8 cellular contexts compared by ENCODE assay signal in genomic region chr12:75390899-75391538, GRCh38. TPM values are rescaled to one million over a fixed set of nuclear protein-coding genes. Genes with fewer than 3 reads are reported as not detected.
DNase-seq lines count a peak whose midpoint lies in the region; ATAC-seq and TF ChIP-seq lines count a peak whose summit lies in the region.

TSS of gene GLIPR1L2 (plus strand) at chr12:75391089. CDS start at chr12:75391117, 28 bp downstream.

- H3K27me3 Mint-ChIP-seq in activated CD4-positive, alpha-beta memory T cell treated with anti-CD3 and anti-CD28 coated beads for 36 hours: no peaks in the 10 kb centered on the region

- H3K4me1 Mint-ChIP-seq in activated CD4-positive, alpha-beta memory T cell treated with anti-CD3 and anti-CD28 coated beads for 36 hours (ENCODE audit: low read depth): peaks cover 40% of the 10 kb centered on the region

- H3K27ac ChIP-seq in C4-2B (peak within 1 kb of the TSS; percentile 76), dorsolateral prefrontal cortex (peak within 1 kb of the TSS; percentile 70 to 98 (median 92)), right lobe of liver (peak within 1 kb of the TSS; percentile 89 to 91 (median 89))

- peak; percentile 99 for ATAC-seq in GM19324 (IDR thresholded peaks at IDR 0.05; ENCODE audit: low FRiP score, unreplicated experiment)
- peak; percentile 95 for ATAC-seq in HG03469 (IDR thresholded peaks at IDR 0.05; ENCODE audit: unreplicated experiment)
- ATAC-seq in right lobe of liver: peak; percentile 99 to 100 (median 99)

- H3K4me3 ChIP-seq in dorsolateral prefrontal cortex (peak within 1 kb of the TSS; percentile 51 to 86 (median 75)), right lobe of liver (peak within 1 kb of the TSS; percentile 47 to 68 (median 61))

- CTCF ChIA-PET in activated CD4-positive, alpha-beta memory T cell treated with anti-CD3 and anti-CD28 coated beads for 36 hours (lab: Charles Lee): interaction anchor here (0.6 to 2.5 kb wide), 25 partner anchors 11 to 1079 kb away, joined by 3 to 22 read pairs (median 4); partner anchors contain the start of genes GLIPR1, GLIPR1L1 and PHLDA1

- POLR2A ChIA-PET in activated CD4-positive, alpha-beta memory T cell treated with anti-CD3 and anti-CD28 coated beads for 36 hours (lab: Charles Lee): interaction anchor here (0.6 to 1.6 kb wide), 7 partner anchors 87 to 694 kb away, joined by 3 to 5 read pairs (median 4); partner anchors contain the start of genes NAP1L1 and PHLDA1

- H3K9me3 ChIP-seq in right lobe of liver: no peaks in the 10 kb centered on the region

- H3K36me3 ChIP-seq in right lobe of liver: no peaks in the 10 kb centered on the region

- peak within 1 kb of the TSS; percentile 86 for H3K4me3 Mint-ChIP-seq in activated CD4-positive, alpha-beta memory T cell treated with anti-CD3 and anti-CD28 coated beads for 36 hours

- H3K9me3 Mint-ChIP-seq in activated CD4-positive, alpha-beta memory T cell treated with anti-CD3 and anti-CD28 coated beads for 36 hours: peaks cover 4% of the 10 kb centered on the region

- intact Hi-C loops in activated CD4-positive, alpha-beta memory T cell treated with anti-CD3 and anti-CD28 coated beads for 36 hours (cut with micrococcal nuclease): loop anchor here (1.0 to 5.0 kb wide), 8 partner anchors 45 to 854 kb away; partner anchors contain the start of genes ATXN7L3B, GLIPR1, GLIPR1L1 and KRR1
- intact Hi-C loops in dorsolateral prefrontal cortex (cut with DNase I) (loop anchor here (1.0 to 10.0 kb wide), 4 partner anchors 56 to 644 kb away; partner anchors contain the start of genes GLIPR1L1 (in 2 of the 2), GLIPR1 (in 1 of the 2) and PHLDA1 (in 1 of the 2)), right lobe of liver (cut with DNase I) (no loop called here)

- TF ChIP-seq CTCF in C4-2B (conservative IDR thresholded peaks at IDR 0.05): peak; percentile 91
- TF ChIP-seq CTCF in dorsolateral prefrontal cortex (IDR thresholded peaks at IDR 0.05 in 54 of 56, conservative IDR thresholded peaks at IDR 0.05 in 2 of 56; ENCODE audit: low read depth in 1 of 56, partially characterized antibody in 56 of 56): peak; percentile 67 to 95 (median 84)
- TF ChIP-seq CTCF in right lobe of liver (IDR thresholded peaks at IDR 0.05): peak; percentile 76 to 90 (median 84)

- WGBS in right lobe of liver (ENCODE audit: insufficient coverage, low coverage, low lambda C conversion rate, missing lambda C conversion rate): 0% methylated on average over 30 of the region's 36 CpGs

- peak; percentile 75 for TF ChIP-seq POLR2A in right lobe of liver (IDR thresholded peaks at IDR 0.05)

- H3K27ac Mint-ChIP-seq in activated CD4-positive, alpha-beta memory T cell treated with anti-CD3 and anti-CD28 coated beads for 36 hours: peak within 1 kb of the TSS; percentile 93

- H3K36me3 Mint-ChIP-seq in activated CD4-positive, alpha-beta memory T cell treated with anti-CD3 and anti-CD28 coated beads for 36 hours: no peaks in the 10 kb centered on the region

- peaks cover 0 to 7% (median 2%) of the 10 kb centered on the region in 4 donors for H3K4me1 ChIP-seq in right lobe of liver

- peak; percentile 87 for DNase-seq in NCI-H526 treated with DMSO at 0.1 percent for 48 hours (lab: John Stamatoyannopoulos, UW)
- peak; percentile 95 for DNase-seq in activated CD4-positive, alpha-beta memory T cell treated with anti-CD3 and anti-CD28 coated beads for 36 hours
- peak; percentile 92 to 97 (median 95) for DNase-seq in dorsolateral prefrontal cortex
- peak; percentile 95 to 98 (median 97) for DNase-seq in right lobe of liver
- peak; percentile 92 for DNase-seq in stimulated activated CD4-positive, alpha-beta T cell treated with anti-CD3 and anti-CD28 coated beads, Interleukin-4, amount 100 ng/mL, for 24 hours

- H3K27me3 ChIP-seq in dorsolateral prefrontal cortex (no peaks in the 10 kb centered on the region), right lobe of liver (no peaks in the 10 kb centered on the region)

RNA-seq across cellular contexts. Expression of gene GLIPR1L2, which starts in this region (rescaled TPM):
- total RNA-seq in activated CD4-positive, alpha-beta memory T cell treated with anti-CD3 and anti-CD28 coated beads for 36 hours: under 1 TPM; 0.17 to 0.24 TPM
- 10 to 100 TPM in 1 of 120 experiments, 1 to 10 TPM in 118, under 1 TPM in 1; 0.80 to 10.4 (median 3.9) TPM for total RNA-seq in dorsolateral prefrontal cortex
- 1 to 10 TPM in 1 of 6 experiments, under 1 TPM in 5; 0.24 to 1.0 (median 0.32) TPM for total RNA-seq in right lobe of liver

Comparison
In these comparisons a context has a peak if more than half of its experiments do, and no peak if none do; other contexts are left out.
1. Peak in every context shown above with its lines: DNase-seq, ATAC-seq, H3K4me3 ChIP-seq and H3K27ac ChIP-seq.
2. Peak in DNase-seq in activated CD4-positive, alpha-beta memory T cell treated with anti-CD3 and anti-CD28 coated beads for 36 hours; RNA of the gene not detected or under 1 TPM.
3. intact Hi-C loops: an anchor here in activated CD4-positive, alpha-beta memory T cell treated with anti-CD3 and anti-CD28 coated beads for 36 hours (1.0 to 5.0 kb wide) and dorsolateral prefrontal cortex (1.0 to 10.0 kb wide); none called in right lobe of liver.